In genomic region chr1:205774277-205775014, GRCh38 we compare ENCODE assay signal across 2 cellular contexts.
TF ChIP-seq lines count a peak whose summit lies in the region.

No MANE protein-coding gene starts in this region.

TF ChIP-seq in GM23338, 12 proteins besides CTCF, POLR2A, EP300 and RAD21:
- TF ChIP-seq ZNF462 (CRISPR knock-in tag; IDR thresholded peaks at IDR 0.05) = no peak
- no peak for TF ChIP-seq CREB1 (CRISPR knock-in tag; IDR thresholded peaks at IDR 0.05; ENCODE audit: low read depth)
- TF ChIP-seq EZH2phosphoT487 (IDR thresholded peaks at IDR 0.05; ENCODE audit: unreplicated experiment) = no peak
- TF ChIP-seq STAT1 (IDR thresholded peaks at IDR 0.05; ENCODE audit: unreplicated experiment) = no peak
- no peak for TF ChIP-seq ETS1 (IDR thresholded peaks at IDR 0.05)
- no peak for TF ChIP-seq JUNB (IDR thresholded peaks at IDR 0.05; ENCODE audit: unreplicated experiment)
- TF ChIP-seq ZNF114 (CRISPR knock-in tag; IDR thresholded peaks at IDR 0.05) = no peak
- no peak for TF ChIP-seq EZH2 (IDR thresholded peaks at IDR 0.05; ENCODE audit: low read depth, unreplicated experiment)
- TF ChIP-seq POLR2AphosphoS5 (IDR thresholded peaks at IDR 0.05; ENCODE audit: low read depth) = no peak
- TF ChIP-seq REST (IDR thresholded peaks at IDR 0.05; ENCODE audit: unreplicated experiment) = no peak

TF ChIP-seq in GM12878, 131 proteins besides CTCF, POLR2A, EP300 and RAD21 (continues in another document):
- TF ChIP-seq SRF (IDR thresholded peaks at IDR 0.05; ENCODE audit: low read depth in 2 of 2, low read length in 2 of 2) (no peak), SIN3A (IDR thresholded peaks at IDR 0.05; ENCODE audit: low read depth, low read length) (no peak; the same call in 1 of the 2 replicates), CHD1 (IDR thresholded peaks at IDR 0.05; ENCODE audit: low read depth, low read length) (no peak), CBX5 (IDR thresholded peaks at IDR 0.05; ENCODE audit: low read depth) (no peak), BHLHE40 (IDR thresholded peaks at IDR 0.05; ENCODE audit: borderline replicate concordance in 1 of 2, low read depth in 2 of 2, low read length in 1 of 2) (0 out of 4 replicates have a peak, but pooled peaks of 1 of the 2 experiments have one; percentile 29), HSF1 (IDR thresholded peaks at IDR 0.05; ENCODE audit: low read depth, low read length) (no peak), ZBTB11 (CRISPR knock-in tag; IDR thresholded peaks at IDR 0.05) (no peak), SKIL (IDR thresholded peaks at IDR 0.05; ENCODE audit: low read depth, poor library complexity, severe bottlenecking) (no peak), TCF7 (IDR thresholded peaks at IDR 0.05; ENCODE audit: borderline replicate concordance) (peak; percentile 39; the same call in 1 of the 2 replicates), POU2F2 (IDR thresholded peaks at IDR 0.05; ENCODE audit: borderline replicate concordance, low read depth, low read length) (peak; percentile 24; the same call in 1 of the 3 replicates), ZZZ3 (IDR thresholded peaks at IDR 0.05; ENCODE audit: control insufficient read depth, insufficient read length, low read depth) (no peak), POLR2AphosphoS2 (IDR thresholded peaks at IDR 0.05; ENCODE audit: low read depth, low read length) (no peak), CBX3 (IDR thresholded peaks at IDR 0.05; ENCODE audit: borderline replicate concordance, low read depth) (no peak), ESRRA (IDR thresholded peaks at IDR 0.05; ENCODE audit: low read length) (no peak), FOXM1 (IDR thresholded peaks at IDR 0.05; ENCODE audit: low read depth, low read length) (no peak), ETV6 (conservative IDR thresholded peaks at IDR 0.05 in 1 of 2, IDR thresholded peaks at IDR 0.05 in 1 of 2; ENCODE audit: borderline replicate concordance in 1 of 2, low read depth in 1 of 2) (no peak), RBBP5 (conservative IDR thresholded peaks at IDR 0.05) (no peak), ELK1 (IDR thresholded peaks at IDR 0.05; ENCODE audit: low read depth, low read length) (no peak), RFX5 (IDR thresholded peaks at IDR 0.05; ENCODE audit: low read depth, low read length) (no peak), KLF5 (IDR thresholded peaks at IDR 0.05; ENCODE audit: partially characterized antibody) (no peak), TBL1XR1 (IDR thresholded peaks at IDR 0.05; ENCODE audit: low read depth, low read length) (no peak), E2F4 (IDR thresholded peaks at IDR 0.05; ENCODE audit: low read depth, low read length) (no peak), PKNOX1 (IDR thresholded peaks at IDR 0.05) (no peak), CHD2 (IDR thresholded peaks at IDR 0.05; ENCODE audit: borderline replicate concordance, low read depth, low read length) (no peak), ZNF592 (IDR thresholded peaks at IDR 0.05) (no peak), TARDBP (IDR thresholded peaks at IDR 0.05; ENCODE audit: borderline replicate concordance) (no peak), ATF7 (IDR thresholded peaks at IDR 0.05; ENCODE audit: low read depth) (no peak), SREBF1 (IDR thresholded peaks at IDR 0.05; ENCODE audit: low read length) (no peak), SP1 (IDR thresholded peaks at IDR 0.05; ENCODE audit: low read depth, low read length) (no peak), E4F1 (IDR thresholded peaks at IDR 0.05; ENCODE audit: borderline replicate concordance, partially characterized antibody) (no peak), MAX (IDR thresholded peaks at IDR 0.05; ENCODE audit: low read depth, low read length) (no peak), SMAD5 (IDR thresholded peaks at IDR 0.05; ENCODE audit: low read depth) (no peak), RELA (IDR thresholded peaks at IDR 0.05; ENCODE audit: borderline replicate concordance, partially characterized antibody) (no peak), ZNF217 (IDR thresholded peaks at IDR 0.05) (no peak), MYB (IDR thresholded peaks at IDR 0.05; ENCODE audit: borderline replicate concordance, low read depth, low read length) (no peak), CREM (IDR thresholded peaks at IDR 0.05; ENCODE audit: low read depth) (peak; percentile 37; the same call in 1 of the 2 replicates), CBFB (IDR thresholded peaks at IDR 0.05; ENCODE audit: low read depth) (no peak), MEF2A (IDR thresholded peaks at IDR 0.05; ENCODE audit: insufficient read depth, low read depth, low read length) (no peak), NBN (IDR thresholded peaks at IDR 0.05) (peak; percentile 28; the same call in 1 of the 2 replicates), MXI1 (IDR thresholded peaks at IDR 0.05; ENCODE audit: low read depth, low read length) (peak; percentile 58), HDAC6 (IDR thresholded peaks at IDR 0.05; ENCODE audit: unreplicated experiment) (no peak), ZNF384 (IDR thresholded peaks at IDR 0.05; ENCODE audit: borderline replicate concordance, low read depth, low read length) (no peak), MTA3 (IDR thresholded peaks at IDR 0.05; ENCODE audit: borderline replicate concordance, low read length) (no peak), WRNIP1 (IDR thresholded peaks at IDR 0.05; ENCODE audit: borderline replicate concordance, low read depth, low read length) (no peak), NFYA (IDR thresholded peaks at IDR 0.05; ENCODE audit: borderline replicate concordance, low read depth, low read length) (no peak), NFXL1 (IDR thresholded peaks at IDR 0.05; ENCODE audit: borderline replicate concordance) (no peak)
